In genomic region chr9:128455849-128456612, GRCh38 we compare ENCODE assay signal across 8 cellular contexts. TPM values are rescaled to one million over a fixed set of nuclear protein-coding genes. Genes with fewer than 3 reads are reported as not detected.
DNase-seq lines count a peak whose midpoint lies in the region; ATAC-seq and FAIRE-seq lines count a peak whose summit lies in the region.

Gene ODF2 (plus strand): TSS chr9:128456006. CDS start chr9:128456092, 86 bp downstream.

- DNase-seq in COR-L47 (lab: John Stamatoyannopoulos, UW): peak; percentile 98
- peak; percentile 95 for DNase-seq in HTR-8/SVneo (ENCODE audit: insufficient read length, low spot score)
- peak; percentile 96 for DNase-seq in NOMO-1 treated with DMSO at 0.1 percent for 48 hours (lab: John Stamatoyannopoulos, UW; ENCODE audit: unreplicated experiment)
- DNase-seq in effector memory CD8-positive, alpha-beta T cell: peak; percentile 98 to 99 (median 99)
- peak; percentile 98 to 99 for DNase-seq in memory B cell (ENCODE audit: low spot score in 2 of 2)
- DNase-seq in stimulated activated CD8-positive, alpha-beta memory T cell treated with anti-CD3 and anti-CD28 coated beads, Interleukin-12 subunit alpha, Interleukin-12 subunit beta, amount 100 ng/mL, for 1 hour (ENCODE audit: low read depth): peak; percentile 96

- ATAC-seq in GM21367 (IDR thresholded peaks at IDR 0.05; ENCODE audit: unreplicated experiment) (peak; percentile 84), memory B cell (ENCODE audit: low read depth) (peak; percentile 84)
- peak; percentile 87 for ATAC-seq in effector memory CD8-positive, alpha-beta T cell (replicated peaks)

- peak; percentile 86 for FAIRE-seq in HTR-8/SVneo (lab: Jason Lieb, UNC)

- H3K9me3 Mint-ChIP-seq in effector memory CD8-positive, alpha-beta T cell: no peaks in the 10 kb centered on the region
- H3K9me3 Mint-ChIP-seq in memory B cell: no peaks in the 10 kb centered on the region

- peak within 1 kb of the TSS; percentile 94 to 95 for H3K27ac Mint-ChIP-seq in effector memory CD8-positive, alpha-beta T cell
- H3K27ac Mint-ChIP-seq in memory B cell: peak within 1 kb of the TSS; percentile 92

- peaks cover 13 to 17% of the 10 kb centered on the region in 2 donors for H3K4me1 Mint-ChIP-seq in effector memory CD8-positive, alpha-beta T cell (ENCODE audit: low read depth in 2 of 2)
- peaks cover 7% of the 10 kb centered on the region for H3K4me1 Mint-ChIP-seq in memory B cell

- CTCF ChIA-PET in activated CD8-positive, alpha-beta memory T cell treated with anti-CD3 and anti-CD28 coated beads for 36 hours (lab: Charles Lee): interaction anchor here (0.6 to 0.9 kb wide), 4 partner anchors 17 to 115 kb away, joined by 3 to 4 read pairs (median 3); no protein-coding TSS in a partner anchor

- H3K36me3 Mint-ChIP-seq in effector memory CD8-positive, alpha-beta T cell (ENCODE audit: insufficient read depth): peaks cover 25% of the 10 kb centered on the region
- peaks cover 8% of the 10 kb centered on the region for H3K36me3 Mint-ChIP-seq in memory B cell

- H3K4me3 Mint-ChIP-seq in effector memory CD8-positive, alpha-beta T cell: peak within 1 kb of the TSS; percentile 92 to 94
- H3K4me3 Mint-ChIP-seq in memory B cell: peak within 1 kb of the TSS; percentile 92

- POLR2A ChIA-PET in activated CD8-positive, alpha-beta memory T cell treated with anti-CD3 and anti-CD28 coated beads for 36 hours (lab: Charles Lee): interaction anchor here (0.8 kb wide), 1 partner anchor 84 kb away, joined by 4 read pairs; no protein-coding TSS in a partner anchor

- no peaks in the 10 kb centered on the region for H3K27me3 Mint-ChIP-seq in effector memory CD8-positive, alpha-beta T cell
- H3K27me3 Mint-ChIP-seq in memory B cell: no peaks in the 10 kb centered on the region

RNA-seq across cellular contexts. Expression of gene ODF2, which starts in this region (rescaled TPM):
- 10 to 100 TPM; 72.4 to 73.4 TPM for total RNA-seq in activated CD8-positive, alpha-beta memory T cell treated with anti-CD3 and anti-CD28 coated beads for 36 hours

Comparison
In these comparisons a context has a peak if more than half of its experiments do, and no peak if none do; other contexts are left out.
1. Peak in every context shown above with its lines: DNase-seq and ATAC-seq.